8 cellular contexts compared by ENCODE assay signal in genomic region chr11:121655481-121656332, GRCh38.
DNase-seq lines count a peak whose midpoint lies in the region; ATAC-seq and TF ChIP-seq lines count a peak whose summit lies in the region.

No MANE protein-coding gene starts in this region.

- no peaks in the 10 kb centered on the region for H3K36me3 ChIP-seq in kidney epithelial cell (ENCODE audit: control insufficient read depth, insufficient read depth, low read length)

- ATAC-seq in GM18867 (IDR thresholded peaks at IDR 0.05; ENCODE audit: unreplicated experiment) (peak; percentile 94), HG03108 (IDR thresholded peaks at IDR 0.05; ENCODE audit: unreplicated experiment) (peak; percentile 83)

- TF ChIP-seq CTCF in AG04450 (IDR thresholded peaks at IDR 0.05; ENCODE audit: low read depth, low read length) (peak; percentile 94), chondrocyte (IDR thresholded peaks at IDR 0.05) (peak; percentile 84), kidney epithelial cell (IDR thresholded peaks at IDR 0.05; ENCODE audit: insufficient read depth, low read length, poor library complexity, severe bottlenecking) (peak; percentile 95)

- peaks cover 19% of the 10 kb centered on the region for H3K4me1 Mint-ChIP-seq in chondrocyte (ENCODE audit: low read depth)

- H3K9me3 Mint-ChIP-seq in chondrocyte (ENCODE audit: low read depth): no peaks in the 10 kb centered on the region

- CTCF ChIA-PET in AG04450 (lab: Charles Lee): interaction anchor here (0.6 to 4.2 kb wide), 78 partner anchors 11 to 924 kb away, joined by 3 to 44 read pairs (median 4); partner anchors contain the start of gene BLID

- DNase-seq in AG04450 (ENCODE audit: low read depth, low spot score): peak; percentile 97
- DNase-seq in NCI-H2227 treated with DMSO at 0.1 percent for 48 hours (lab: John Stamatoyannopoulos, UW): peak; percentile 80
- peak; percentile 50 to 56 for DNase-seq in activated CD4-positive, alpha-beta T cell treated with anti-CD3 and anti-CD28 coated beads for 24 hours (ENCODE audit: low read depth in 2 of 2)
- peak; percentile 95 for DNase-seq in chondrocyte (ENCODE audit: low spot score)
- DNase-seq in kidney epithelial cell (ENCODE audit: low read depth): peak; percentile 50
- DNase-seq in stimulated activated CD4-positive, alpha-beta T cell treated with anti-CD3 and anti-CD28 coated beads, Interleukin-15, amount 100 ng/mL, for 1 hour (ENCODE audit: low read depth in 1 of 2, low spot score in 1 of 2): peak; percentile 12 to 59

- peak overlapping the region; percentile 77 for H3K4me3 Mint-ChIP-seq in chondrocyte (ENCODE audit: unreplicated experiment)

- H3K9me3 ChIP-seq in AG04450 (ENCODE audit: control insufficient read depth, insufficient read depth, low read length): no peaks in the 10 kb centered on the region

- peak overlapping the region; percentile 99 for H3K27ac Mint-ChIP-seq in chondrocyte (ENCODE audit: unreplicated experiment)

- POLR2A ChIA-PET in AG04450 (lab: Yijun Ruan, JAX): interaction anchor here (1.2 to 1.8 kb wide), 6 partner anchors 21 to 850 kb away, joined by 3 to 8 read pairs (median 3); no protein-coding TSS in a partner anchor

- H3K27me3 Mint-ChIP-seq in chondrocyte (ENCODE audit: low read depth): peaks cover 4% of the 10 kb centered on the region

- peak overlapping the region; percentile 57 for H3K4me3 ChIP-seq in AG04450 (ENCODE audit: low read depth, low read length)
- peak overlapping the region; percentile 40 for H3K4me3 ChIP-seq in kidney epithelial cell (ENCODE audit: low read depth, low read length)

- peak overlapping the region; percentile 100 for H3K27ac ChIP-seq in AG04450 (ENCODE audit: low read depth, low read length)

- H3K36me3 Mint-ChIP-seq in chondrocyte (ENCODE audit: low read depth): no peaks in the 10 kb centered on the region

- no peaks in the 10 kb centered on the region for H3K27me3 ChIP-seq in AG04450 (ENCODE audit: control insufficient read depth, insufficient read depth, low read length)
- H3K27me3 ChIP-seq in kidney epithelial cell (ENCODE audit: control insufficient read depth, insufficient read depth, low read length): no peaks in the 10 kb centered on the region

Comparison
In these comparisons a context has a peak if more than half of its experiments do, and no peak if none do; other contexts are left out.
1. Peak in every context shown above with its lines: DNase-seq, ATAC-seq, H3K4me3 ChIP-seq and H3K27ac ChIP-seq.
2. DNase-seq: peak in every context shown above with its lines; median percentile 97 in AG04450; 95 in chondrocyte; 80 in NCI-H2227 treated with DMSO at 0.1 percent for 48 hours; 53 in activated CD4-positive, alpha-beta T cell treated with anti-CD3 and anti-CD28 coated beads for 24 hours; 50 in kidney epithelial cell; 36 in stimulated activated CD4-positive, alpha-beta T cell treated with anti-CD3 and anti-CD28 coated beads, Interleukin-15, amount 100 ng/mL, for 1 hour.